11 cellular contexts compared by ENCODE assay signal in genomic region chr19:15550847-15551182, GRCh38. TPM values are rescaled to one million over a fixed set of nuclear protein-coding genes. Genes with fewer than 3 reads are reported as not detected.
DNase-seq lines count a peak whose midpoint lies in the region; ATAC-seq, FAIRE-seq and TF ChIP-seq lines count a peak whose summit lies in the region.
"Had no signal": no experiment of that assay in that cellular context is flagged by ENCODE, and none has a peak within 500 bp of the region (broad histone marks: within the 10 kb centered on the region; RNA-seq: fewer than 3 reads in every experiment).

No MANE protein-coding gene starts in this region.

- no peaks in the 10 kb centered on the region for H4K20me1 ChIP-seq in astrocyte (ENCODE audit: insufficient read depth, low read length)

- H2AFZ ChIP-seq in astrocyte (ENCODE audit: low read depth, low read length), result peak overlapping the region; percentile 69

- CTCF ChIA-PET in CD4-positive, alpha-beta T cell (lab: Charles Lee), result interaction anchor here (1.0 to 3.8 kb wide), 3 partner anchors 10 to 132 kb away, joined by 4 to 36 read pairs (median 4); partner anchors contain the start of gene AKAP8L
- CTCF ChIA-PET in HEK293T (lab: Yijun Ruan, JAX), result interaction anchor here (0.8 to 0.9 kb wide), 2 partner anchors 10 to 17 kb away, joined by 3 to 6 read pairs; no protein-coding TSS in a partner anchor

- no peaks in the 10 kb centered on the region for H3K36me3 ChIP-seq in astrocyte (ENCODE audit: insufficient read depth, low read length)
- no peaks in the 10 kb centered on the region for H3K36me3 ChIP-seq in neutrophil

- no peak for ATAC-seq in CD4-positive, alpha-beta T cell (ENCODE audit: poor library complexity)
- ATAC-seq in HG02884 (IDR thresholded peaks at IDR 0.05; ENCODE audit: unreplicated experiment), result no peak
- no peak for ATAC-seq in HG02852 (IDR thresholded peaks at IDR 0.05; ENCODE audit: unreplicated experiment)
- ATAC-seq: body of pancreas had no signal

- intact Hi-C loops in CD4-positive, alpha-beta T cell (cut with DNase I, micrococcal nuclease), result loop anchor here in 1 of 2 experiments (1.0 to 5.0 kb wide), 2 partner anchors 89 to 172 kb away; partner anchors contain the start of genes AKAP8 and RASAL3

- H3K4me3 ChIP-seq in HL-60 (replicated peaks; ENCODE audit: insufficient read depth, low read length), result peak overlapping the region; percentile 7
- no peak overlapping the region for H3K4me3 ChIP-seq in astrocyte (ENCODE audit: insufficient read depth, low read depth, low read length)
- H3K4me3 ChIP-seq in neutrophil (ENCODE audit: low read depth in 1 of 2, low read length in 1 of 2), result peak overlapping the region; percentile 24 to 27

- no peaks in the 10 kb centered on the region for H3K27me3 Mint-ChIP-seq in CD4-positive, alpha-beta T cell
- H3K27me3 Mint-ChIP-seq in astrocyte (ENCODE audit: low read depth, unreplicated experiment), result peaks cover 7% of the 10 kb centered on the region

- no peak for TF ChIP-seq CTCF in CD4-positive, alpha-beta T cell (IDR thresholded peaks at IDR 0.05)
- TF ChIP-seq CTCF in HL-60 (IDR thresholded peaks at IDR 0.05; ENCODE audit: insufficient read depth, low read length), result no peak
- no peak for TF ChIP-seq CTCF in astrocyte (IDR thresholded peaks at IDR 0.05; ENCODE audit: insufficient read depth, low read depth, low read length)
- TF ChIP-seq CTCF in neutrophil (IDR thresholded peaks at IDR 0.05), result no peak

- no peak overlapping the region for H3K9ac ChIP-seq in astrocyte (ENCODE audit: low read length)

- H3K4me2 ChIP-seq in astrocyte (ENCODE audit: low read length), result peak overlapping the region; percentile 60

- FAIRE-seq in astrocyte (lab: Jason Lieb, UNC), result no peak

- H3K36me3 Mint-ChIP-seq in CD4-positive, alpha-beta T cell (ENCODE audit: low read depth), result no peaks in the 10 kb centered on the region
- no peaks in the 10 kb centered on the region for H3K36me3 Mint-ChIP-seq in astrocyte (ENCODE audit: low read depth, unreplicated experiment)

- peaks cover 20% of the 10 kb centered on the region for H3K4me1 Mint-ChIP-seq in CD4-positive, alpha-beta T cell (ENCODE audit: low read depth)
- H3K4me1 Mint-ChIP-seq in astrocyte (ENCODE audit: low read depth, unreplicated experiment), result no peaks in the 10 kb centered on the region

- peak overlapping the region; percentile 87 for H3K4me3 Mint-ChIP-seq in CD4-positive, alpha-beta T cell
- no peak overlapping the region for H3K4me3 Mint-ChIP-seq in astrocyte (ENCODE audit: unreplicated experiment)

- DNase-seq in CD4-positive, alpha-beta T cell, result peak in 3 of 10 experiments; percentile 1 to 13 (median 4)
- DNase-seq in HL-60 (ENCODE audit: low read depth in 1 of 2, low spot score in 1 of 2) (no peak), astrocyte (ENCODE audit: low read depth) (no peak), HEK293T (ENCODE audit: extremely low spot score) (no peak), SIG-M5 (lab: John Stamatoyannopoulos, UW) (no peak)

- H3K9me3 Mint-ChIP-seq in CD4-positive, alpha-beta T cell, result no peaks in the 10 kb centered on the region
- H3K9me3 Mint-ChIP-seq in astrocyte (ENCODE audit: unreplicated experiment), result peaks cover 10% of the 10 kb centered on the region

- H3K9me3 ChIP-seq in CD4-positive, alpha-beta T cell (ENCODE audit: control insufficient read depth, low read length), result no peaks in the 10 kb centered on the region
- H3K9me3 ChIP-seq in astrocyte (ENCODE audit: insufficient read depth, low read depth, low read length), result no peaks in the 10 kb centered on the region
- no peaks in the 10 kb centered on the region for H3K9me3 ChIP-seq in neutrophil
- H3K9me3 ChIP-seq: body of pancreas had no signal

- H3K27ac Mint-ChIP-seq in CD4-positive, alpha-beta T cell, result peak overlapping the region; percentile 60
- H3K27ac Mint-ChIP-seq in astrocyte (ENCODE audit: unreplicated experiment), result no peak overlapping the region

- no peak overlapping the region for H3K27ac ChIP-seq in CD4-positive, alpha-beta T cell (ENCODE audit: low read depth, low read length)
- H3K27ac ChIP-seq in HL-60 (replicated peaks) (no peak overlapping the region), astrocyte (ENCODE audit: low read depth, low read length) (no peak overlapping the region), neutrophil (no peak overlapping the region)
- H3K27ac ChIP-seq: body of pancreas, RWPE1 had no signal

- H3K27me3 ChIP-seq in CD4-positive, alpha-beta T cell (ENCODE audit: control insufficient read depth, insufficient read depth, low read length), result no peaks in the 10 kb centered on the region
- H3K27me3 ChIP-seq in HL-60 (ENCODE audit: insufficient read depth, poor library complexity, severe bottlenecking), result peaks cover 8% of the 10 kb centered on the region
- no peaks in the 10 kb centered on the region for H3K27me3 ChIP-seq in astrocyte (ENCODE audit: insufficient read depth, low read length)
- peaks cover 75% of the 10 kb centered on the region for H3K27me3 ChIP-seq in neutrophil

- H3K79me2 ChIP-seq in astrocyte (ENCODE audit: insufficient read depth, low read length), result no peaks in the 10 kb centered on the region

- H3K4me1 ChIP-seq in astrocyte (ENCODE audit: insufficient read depth, low read length) (peaks cover 1% of the 10 kb centered on the region), neutrophil (ENCODE audit: control insufficient read depth in 1 of 2, insufficient read depth in 1 of 2, low read depth in 1 of 2, low read length in 1 of 2) (peaks cover 12 to 15% of the 10 kb centered on the region in 2 experiments)

- POLR2A ChIA-PET in CD4-positive, alpha-beta T cell (lab: Charles Lee), result interaction anchor here (0.7 to 3.6 kb wide), 15 partner anchors 36 to 291 kb away, joined by 3 to 79 read pairs (median 6); partner anchors contain the start of genes AKAP8, AKAP8L and RASAL3
- POLR2A ChIA-PET in HEK293T (lab: Yijun Ruan, JAX), result interaction anchor here (0.6 to 1.0 kb wide), 3 partner anchors 118 to 329 kb away, joined by 3 read pairs; partner anchors contain the start of gene AKAP8

TF ChIP-seq in HEK293T, 16 proteins besides CTCF, POLR2A, EP300 and RAD21:
- no peak for TF ChIP-seq ARNT (IDR thresholded peaks at IDR 0.05)
- TF ChIP-seq PKNOX1 (IDR thresholded peaks at IDR 0.05), result no peak
- TF ChIP-seq BHLHE40 (IDR thresholded peaks at IDR 0.05; ENCODE audit: borderline replicate concordance), result no peak
- TF ChIP-seq FOXK2 (IDR thresholded peaks at IDR 0.05), result no peak
- no peak for TF ChIP-seq CTBP1 (IDR thresholded peaks at IDR 0.05; ENCODE audit: borderline replicate concordance)
- TF ChIP-seq FOXM1 (IDR thresholded peaks at IDR 0.05; ENCODE audit: borderline replicate concordance), result no peak
- no peak for TF ChIP-seq HDGF (IDR thresholded peaks at IDR 0.05; ENCODE audit: borderline replicate concordance)
- TF ChIP-seq NFRKB (IDR thresholded peaks at IDR 0.05), result no peak
- TF ChIP-seq ZNF384 (IDR thresholded peaks at IDR 0.05), result no peak
- no peak for TF ChIP-seq TARDBP (IDR thresholded peaks at IDR 0.05)
- no peak for TF ChIP-seq LEF1 (IDR thresholded peaks at IDR 0.05; ENCODE audit: borderline replicate concordance)
- TF ChIP-seq SP1 (IDR thresholded peaks at IDR 0.05), result no peak
- no peak for TF ChIP-seq ELF4 (IDR thresholded peaks at IDR 0.05)
- no peak for TF ChIP-seq L3MBTL2 (conservative IDR thresholded peaks at IDR 0.05)
- no peak for TF ChIP-seq SUZ12 (IDR thresholded peaks at IDR 0.05)
- no peak for TF ChIP-seq FOXA1 (IDR thresholded peaks at IDR 0.05)
TF ChIP-seq in HEK293T: peak in this region for 0.

RNA-seq across cellular contexts. Expression of gene CYP4F22, which starts 42.5 kb away (rescaled TPM):
- under 1 TPM; 0.19 to 0.28 TPM for total RNA-seq in CD4-positive, alpha-beta T cell
- total RNA-seq in astrocyte, result not detected in 2 replicates
- total RNA-seq: body of pancreas, mesenteric fat pad had no signal
